Comparison of ENCODE assay signal across 15 cellular contexts in genomic region chr13:44273216-44273615, GRCh38.
DNase-seq lines count a peak whose midpoint lies in the region; ATAC-seq and TF ChIP-seq lines count a peak whose summit lies in the region.
"Had no signal": no experiment of that assay in that cellular context is flagged by ENCODE, and none has a peak within 500 bp of the region (broad histone marks: within the 10 kb centered on the region; RNA-seq: fewer than 3 reads in every experiment).

No MANE protein-coding gene starts in this region.

- peak overlapping the region; percentile 38 for H3K27ac Mint-ChIP-seq in activated naive CD4-positive, alpha-beta T cell treated with anti-CD3 and anti-CD28 coated beads, Interleukin-2, amount 50 U/mL, for 24 hours
- H3K27ac Mint-ChIP-seq in activated naive CD4-positive, alpha-beta T cell treated with anti-CD3 and anti-CD28 coated beads, Interleukin-2, amount 50 U/mL, for 72 hours = peak overlapping the region in 1 of 2 donors; percentile 81
- no peak overlapping the region for H3K27ac Mint-ChIP-seq in activated naive CD8-positive, alpha-beta T cell treated with anti-CD3 and anti-CD28 coated beads, Interleukin-2, amount 50 U/mL, for 24 hours
- H3K27ac Mint-ChIP-seq in naive thymus-derived CD8-positive, alpha-beta T cell = peak overlapping the region; percentile 94 to 99 (median 98)

- H3K27me3 ChIP-seq in uterus = no peaks in the 10 kb centered on the region
- H3K27me3 ChIP-seq: ovary had no signal

- peak overlapping the region; percentile 80 to 94 for H3K27ac ChIP-seq in uterus

- peaks cover 13% of the 10 kb centered on the region for H3K36me3 Mint-ChIP-seq in activated naive CD4-positive, alpha-beta T cell treated with anti-CD3 and anti-CD28 coated beads, Interleukin-2, amount 50 U/mL, for 24 hours
- peaks cover 17 to 18% of the 10 kb centered on the region in 2 donors for H3K36me3 Mint-ChIP-seq in activated naive CD4-positive, alpha-beta T cell treated with anti-CD3 and anti-CD28 coated beads, Interleukin-2, amount 50 U/mL, for 72 hours
- H3K36me3 Mint-ChIP-seq in activated naive CD8-positive, alpha-beta T cell treated with anti-CD3 and anti-CD28 coated beads, Interleukin-2, amount 50 U/mL, for 24 hours (ENCODE audit: low read depth) = no peaks in the 10 kb centered on the region
- H3K36me3 Mint-ChIP-seq in naive thymus-derived CD8-positive, alpha-beta T cell = no peaks in the 10 kb centered on the region

- no peaks in the 10 kb centered on the region for H3K36me3 ChIP-seq in uterus
- H3K36me3 ChIP-seq: ovary had no signal

- H3K4me1 Mint-ChIP-seq in activated naive CD4-positive, alpha-beta T cell treated with anti-CD3 and anti-CD28 coated beads, Interleukin-2, amount 50 U/mL, for 24 hours = peaks cover 57% of the 10 kb centered on the region
- H3K4me1 Mint-ChIP-seq in activated naive CD8-positive, alpha-beta T cell treated with anti-CD3 and anti-CD28 coated beads, Interleukin-2, amount 50 U/mL, for 24 hours = peaks cover 54% of the 10 kb centered on the region
- H3K4me1 Mint-ChIP-seq in naive thymus-derived CD8-positive, alpha-beta T cell = peaks cover 24 to 45% (median 44%) of the 10 kb centered on the region in 4 donors

- H3K4me3 ChIP-seq in uterus = no peak overlapping the region

- no peak overlapping the region for H3K4me3 Mint-ChIP-seq in activated naive CD4-positive, alpha-beta T cell treated with anti-CD3 and anti-CD28 coated beads, Interleukin-2, amount 50 U/mL, for 24 hours
- peak overlapping the region; percentile 67 for H3K4me3 Mint-ChIP-seq in activated naive CD8-positive, alpha-beta T cell treated with anti-CD3 and anti-CD28 coated beads, Interleukin-2, amount 50 U/mL, for 24 hours
- peak overlapping the region in 5 of 10 donors; percentile 2 to 46 (median 22) for H3K4me3 Mint-ChIP-seq in naive thymus-derived CD8-positive, alpha-beta T cell

- no peak for TF ChIP-seq POLR2A in uterus (IDR thresholded peaks at IDR 0.05)

- TF ChIP-seq CTCF in uterus (IDR thresholded peaks at IDR 0.05) = no peak

- no peaks in the 10 kb centered on the region for H3K27me3 Mint-ChIP-seq in activated naive CD4-positive, alpha-beta T cell treated with anti-CD3 and anti-CD28 coated beads, Interleukin-2, amount 50 U/mL, for 24 hours
- H3K27me3 Mint-ChIP-seq in activated naive CD8-positive, alpha-beta T cell treated with anti-CD3 and anti-CD28 coated beads, Interleukin-2, amount 50 U/mL, for 24 hours = no peaks in the 10 kb centered on the region
- H3K27me3 Mint-ChIP-seq in naive thymus-derived CD8-positive, alpha-beta T cell = no peaks in the 10 kb centered on the region

- no peaks in the 10 kb centered on the region for H3K9me3 ChIP-seq in uterus
- H3K9me3 ChIP-seq: ovary, SK-N-SH had no signal

- peaks cover 11% of the 10 kb centered on the region for H3K9me3 Mint-ChIP-seq in activated naive CD4-positive, alpha-beta T cell treated with anti-CD3 and anti-CD28 coated beads, Interleukin-2, amount 50 U/mL, for 24 hours
- H3K9me3 Mint-ChIP-seq in activated naive CD4-positive, alpha-beta T cell treated with anti-CD3 and anti-CD28 coated beads, Interleukin-2, amount 50 U/mL, for 72 hours = peaks cover 8 to 25% of the 10 kb centered on the region in 2 donors
- peaks cover 5% of the 10 kb centered on the region for H3K9me3 Mint-ChIP-seq in activated naive CD8-positive, alpha-beta T cell treated with anti-CD3 and anti-CD28 coated beads, Interleukin-2, amount 50 U/mL, for 24 hours
- H3K9me3 Mint-ChIP-seq in naive thymus-derived CD8-positive, alpha-beta T cell = peaks cover 0 to 2% (median 0%) of the 10 kb centered on the region in 9 donors

- POLR2A ChIA-PET in naive thymus-derived CD8-positive, alpha-beta T cell (lab: Charles Lee) = interaction anchor here (1.0 kb wide), 1 partner anchor 9 kb away, joined by 3 read pairs; no protein-coding TSS in a partner anchor

- no peak for DNase-seq in activated naive CD4-positive, alpha-beta T cell treated with anti-CD3 and anti-CD28 coated beads, Interleukin-2, amount 50 U/mL, for 72 hours (ENCODE audit: low spot score in 2 of 2)
- DNase-seq in activated naive CD8-positive, alpha-beta T cell treated with anti-CD3 and anti-CD28 coated beads, Interleukin-2, amount 50 U/mL, for 24 hours = no peak
- no peak for DNase-seq in naive thymus-derived CD8-positive, alpha-beta T cell
- DNase-seq in uterus = no peak
- DNase-seq in SW480 (ENCODE audit: low spot score) = no peak
- DNase-seq in NCI-H345 treated with DMSO at 0.1 percent for 48 hours (lab: John Stamatoyannopoulos, UW; ENCODE audit: unreplicated experiment) = no peak
- no peak for DNase-seq in GM03348 (ENCODE audit: low spot score)
- DNase-seq: activated gamma-delta T cell treated with Interleukin-2 at 50 U/mL for 16 hours, DMS 273 treated with DMSO at 0.1 percent for 48 hours, NCI-H187, NCI-H510A, SK-N-SH, substantia nigra had no signal

- no peak for ATAC-seq in activated naive CD4-positive, alpha-beta T cell treated with anti-CD3 and anti-CD28 coated beads, Interleukin-2, amount 50 U/mL, for 72 hours
- no peak for ATAC-seq in activated naive CD8-positive, alpha-beta T cell treated with anti-CD3 and anti-CD28 coated beads, Interleukin-2, amount 50 U/mL, for 24 hours
- ATAC-seq in naive thymus-derived CD8-positive, alpha-beta T cell = no peak

- intact Hi-C loops in uterus (cut with DNase I; ENCODE audit: low total_unique reads) = no loop called here

- peaks cover 10 to 13% of the 10 kb centered on the region in 2 donors for H3K4me1 ChIP-seq in uterus
